8 cellular contexts compared by ENCODE assay signal in the genomic region with DNA sequence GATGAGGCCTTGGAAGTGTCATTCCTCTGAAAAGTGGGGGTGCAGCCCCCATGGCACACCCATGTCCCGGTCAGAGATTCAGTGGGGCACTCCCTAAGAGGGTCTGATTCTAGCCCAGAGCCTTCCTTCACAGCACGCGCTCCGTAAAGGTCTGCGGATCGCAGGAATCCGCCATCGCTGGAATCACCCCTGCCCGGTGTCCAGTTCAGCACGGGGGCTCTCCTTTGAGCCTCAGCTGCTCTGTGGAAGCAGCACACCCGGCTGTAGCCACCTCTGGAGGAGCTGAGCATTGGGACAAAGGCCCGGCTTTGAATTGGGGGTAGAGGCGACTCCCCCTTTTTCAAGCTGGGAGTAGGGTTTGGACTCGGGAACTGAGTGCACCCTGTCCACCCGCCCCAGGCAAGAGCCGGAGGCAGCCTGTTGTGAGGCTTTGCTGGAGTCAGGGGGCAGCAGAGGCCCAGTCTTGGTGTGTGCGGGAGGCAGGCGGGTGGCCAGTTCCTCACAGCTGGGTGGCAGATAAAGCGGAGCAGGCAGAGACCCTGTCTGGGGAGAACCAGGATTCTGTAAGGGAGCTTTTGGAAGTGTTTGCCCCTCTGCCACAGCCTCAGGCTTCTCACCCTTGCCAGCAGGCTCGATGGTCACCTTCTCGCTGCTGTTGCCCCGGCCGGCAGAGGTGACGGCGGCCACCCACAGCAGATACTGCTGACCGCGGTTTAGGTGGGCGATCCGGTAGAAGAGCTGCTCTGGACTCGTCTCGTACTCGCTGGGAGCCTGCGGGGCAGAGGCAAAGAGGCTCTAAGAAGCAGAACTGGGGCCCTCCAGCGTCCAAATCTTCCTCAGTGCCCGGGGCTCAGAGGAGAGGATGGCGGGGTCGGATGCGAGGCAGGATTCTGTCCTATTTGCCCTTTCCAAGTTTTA.
DNase-seq lines count a peak whose midpoint lies in the region; ATAC-seq and TF ChIP-seq lines count a peak whose summit lies in the region.

No MANE protein-coding gene starts in this region.

- TF ChIP-seq CTCF in 22Rv1 (IDR thresholded peaks at IDR 0.05) (peak; percentile 29; the same call in 1 of the 2 replicates), lung (IDR thresholded peaks at IDR 0.05; ENCODE audit: control extremely low read depth, extremely low read depth) (peak; percentile 7)

- peaks cover 0 to under 1% of the 10 kb centered on the region in 2 donors for H3K9me3 ChIP-seq in lung (ENCODE audit: control insufficient read depth in 2 of 2, insufficient read depth in 1 of 2, low read length in 1 of 2)

- ATAC-seq in lung (ENCODE audit: insufficient read depth, low FRiP score) (no peak), HG03442 (IDR thresholded peaks at IDR 0.05; ENCODE audit: unreplicated experiment) (no peak), GM21576 (IDR thresholded peaks at IDR 0.05; ENCODE audit: unreplicated experiment) (no peak), HG02678 (IDR thresholded peaks at IDR 0.05; ENCODE audit: unreplicated experiment) (no peak)

- 47% methylated on average over 38 of the region's 38 CpGs for WGBS in lung, 2 donors

- H3K36me3 ChIP-seq in lung (ENCODE audit: control insufficient read depth in 2 of 2, insufficient read depth in 2 of 2, low read length in 2 of 2): no peaks in the 10 kb centered on the region

- DNase-seq in GDM1 (lab: John Stamatoyannopoulos, UW) (peak; percentile 30), NCI-H446 treated with DMSO at 0.1 percent for 48 hours (lab: John Stamatoyannopoulos, UW) (peak; percentile 20), caudate nucleus (lab: John Stamatoyannopoulos, UW) (peak in 52 of 61 donors; percentile 10 to 78 (median 46)), lung (ENCODE audit: low spot score) (peak; percentile 57)

- H3K4me1 ChIP-seq in lung (ENCODE audit: control insufficient read depth in 2 of 2, insufficient read depth in 2 of 2, low read length in 2 of 2): no peaks in the 10 kb centered on the region

- no peak overlapping the region for H3K4me3 ChIP-seq in lung

- H3K27ac ChIP-seq in 22Rv1 (no peak overlapping the region), caudate nucleus (ENCODE audit: low read depth, low read length) (no peak overlapping the region), lung (ENCODE audit: low read depth in 1 of 2, low read length in 1 of 2) (no peak overlapping the region)

- H3K27me3 ChIP-seq in lung (ENCODE audit: control insufficient read depth, insufficient read depth): no peaks in the 10 kb centered on the region
